ENCODE assay signal across 8 cellular contexts in genomic region chr10:89301231-89301630, GRCh38. TPM values are rescaled to one million over a fixed set of nuclear protein-coding genes. Genes with fewer than 3 reads are reported as not detected.
DNase-seq lines count a peak whose midpoint lies in the region; ATAC-seq and TF ChIP-seq lines count a peak whose summit lies in the region.

No MANE protein-coding gene starts in this region.

- peaks cover 36% of the 10 kb centered on the region for H3K4me1 Mint-ChIP-seq in activated CD4-positive, alpha-beta memory T cell treated with anti-CD3 and anti-CD28 coated beads, Interleukin-2, amount 10 ng/mL, durations not matched to agents 7 days and 5 days

- CTCF ChIA-PET in activated CD4-positive, alpha-beta memory T cell treated with anti-CD3 and anti-CD28 coated beads, Interleukin-2, amount 10 ng/mL, durations not matched to agents 7 days and 5 days (lab: Charles Lee) = interaction anchor here (1.2 to 1.7 kb wide), 4 partner anchors 31 to 117 kb away, joined by 4 to 9 read pairs (median 6); partner anchors contain the start of gene IFIT5

- POLR2A ChIA-PET in activated CD4-positive, alpha-beta memory T cell treated with anti-CD3 and anti-CD28 coated beads, Interleukin-2, amount 10 ng/mL, durations not matched to agents 7 days and 5 days (lab: Charles Lee) = interaction anchor here (0.9 to 3.1 kb wide), 6 partner anchors 9 to 113 kb away, joined by 4 to 12 read pairs (median 6); partner anchors contain the start of genes CH25H, IFIT1, IFIT3 and IFIT5

- peaks cover 17% of the 10 kb centered on the region for H3K36me3 Mint-ChIP-seq in activated CD4-positive, alpha-beta memory T cell treated with anti-CD3 and anti-CD28 coated beads, Interleukin-2, amount 10 ng/mL, durations not matched to agents 7 days and 5 days (ENCODE audit: low read depth)

- no peaks in the 10 kb centered on the region for H3K27me3 ChIP-seq in skeletal muscle satellite cell (ENCODE audit: control insufficient read depth, insufficient read depth, low read length)

- no peak for TF ChIP-seq CTCF in GM12864 (IDR thresholded peaks at IDR 0.05; ENCODE audit: low read depth, low read length, missing control alignments)

- peaks cover 7% of the 10 kb centered on the region for H3K9me3 Mint-ChIP-seq in activated CD4-positive, alpha-beta memory T cell treated with anti-CD3 and anti-CD28 coated beads, Interleukin-2, amount 10 ng/mL, durations not matched to agents 7 days and 5 days

- DNase-seq in GM12864 (ENCODE audit: low read depth) = no peak
- no peak for DNase-seq in activated CD4-positive, alpha-beta memory T cell treated with anti-CD3 and anti-CD28 coated beads, Interleukin-2, amount 10 ng/mL, durations not matched to agents 7 days and 5 days
- DNase-seq in globus pallidus (ENCODE audit: low spot score) = peak; percentile 79
- DNase-seq in NCI-H2107 treated with DMSO at 0.1 percent for 48 hours (lab: John Stamatoyannopoulos, UW; ENCODE audit: unreplicated experiment) = no peak
- DNase-seq in NCI-H526 treated with DMSO at 0.1 percent for 48 hours (lab: John Stamatoyannopoulos, UW) = no peak
- no peak for DNase-seq in NCI-H2107 (lab: John Stamatoyannopoulos, UW)

- H3K4me3 ChIP-seq in GM12864 (ENCODE audit: low read depth, low read length) (peak overlapping the region; percentile 55; the same call in 1 of the 2 replicates), skeletal muscle satellite cell (ENCODE audit: low read length) (peak overlapping the region; percentile 70)

- ATAC-seq in HG03354 (IDR thresholded peaks at IDR 0.05; ENCODE audit: poor library complexity, severe bottlenecking, unreplicated experiment) = peak; percentile 35

- H3K9me3 ChIP-seq in skeletal muscle satellite cell (replicated peaks; ENCODE audit: low read length) = no peaks in the 10 kb centered on the region

- H3K9ac ChIP-seq in skeletal muscle satellite cell (ENCODE audit: low read depth, low read length) = peak overlapping the region; percentile 89

- H3K4me2 ChIP-seq in skeletal muscle satellite cell (ENCODE audit: low read length) = peak overlapping the region; percentile 87

- peaks cover 34% of the 10 kb centered on the region for H3K27me3 Mint-ChIP-seq in activated CD4-positive, alpha-beta memory T cell treated with anti-CD3 and anti-CD28 coated beads, Interleukin-2, amount 10 ng/mL, durations not matched to agents 7 days and 5 days

- no peaks in the 10 kb centered on the region for H3K36me3 ChIP-seq in skeletal muscle satellite cell (ENCODE audit: insufficient read depth, low read length)

- H3K4me1 ChIP-seq in skeletal muscle satellite cell (ENCODE audit: control insufficient read depth, insufficient read depth, low read length) = peaks cover 20% of the 10 kb centered on the region

- peak overlapping the region; percentile 68 for H3K27ac Mint-ChIP-seq in activated CD4-positive, alpha-beta memory T cell treated with anti-CD3 and anti-CD28 coated beads, Interleukin-2, amount 10 ng/mL, durations not matched to agents 7 days and 5 days

- peak overlapping the region; percentile 82 for H3K4me3 Mint-ChIP-seq in activated CD4-positive, alpha-beta memory T cell treated with anti-CD3 and anti-CD28 coated beads, Interleukin-2, amount 10 ng/mL, durations not matched to agents 7 days and 5 days

RNA-seq across cellular contexts. Expression of gene IFIT2, which starts 0.6 kb away (rescaled TPM):
- 10 to 100 TPM; 14.6 to 14.8 TPM for total RNA-seq in activated CD4-positive, alpha-beta memory T cell treated with anti-CD3 and anti-CD28 coated beads, Interleukin-2, amount 10 ng/mL, durations not matched to agents 7 days and 5 days
- total RNA-seq in skeletal muscle satellite cell (2012; rRNA removed) = 2.0 and 3.0 TPM in 2 replicates

RNA-seq across cellular contexts. Expression of gene IFIT3, which starts 26.6 kb away (rescaled TPM):
- 10 to 100 TPM; 72.6 to 74.5 TPM for total RNA-seq in activated CD4-positive, alpha-beta memory T cell treated with anti-CD3 and anti-CD28 coated beads, Interleukin-2, amount 10 ng/mL, durations not matched to agents 7 days and 5 days
- 8.7 and 13.7 TPM in 2 replicates for total RNA-seq in skeletal muscle satellite cell (2012; rRNA removed)

RNA-seq across cellular contexts. Expression of gene LIPA, which starts 49.7 kb away (rescaled TPM):
- 10 to 100 TPM; 40.3 to 42.4 TPM for total RNA-seq in activated CD4-positive, alpha-beta memory T cell treated with anti-CD3 and anti-CD28 coated beads, Interleukin-2, amount 10 ng/mL, durations not matched to agents 7 days and 5 days
- 55.7 and 71.2 TPM in 2 replicates for total RNA-seq in skeletal muscle satellite cell (2012; rRNA removed)
